Comparison of ENCODE assay signal across 8 cellular contexts in genomic region chr6:112311950-112312547, GRCh38. TPM values are rescaled to one million over a fixed set of nuclear protein-coding genes. Genes with fewer than 3 reads are reported as not detected.
A peak's percentile ranks its signal among the peaks of the same experiment; 100 is the strongest.
DNase-seq lines count a peak whose midpoint lies in the region; ATAC-seq and TF ChIP-seq lines count a peak whose summit lies in the region.

No MANE protein-coding gene starts in this region.

- WGBS in spleen, 5 donors = 27 to 29% (median 28%) methylated on average over 8 of the region's 8 CpGs

- no peak overlapping the region for H3K4me3 Mint-ChIP-seq in CD4-positive, alpha-beta memory T cell

- no peak overlapping the region for H3K27ac Mint-ChIP-seq in CD4-positive, alpha-beta memory T cell

- no peak for TF ChIP-seq POLR2A in spleen (IDR thresholded peaks at IDR 0.05)

- POLR2A ChIA-PET in CD4-positive, alpha-beta memory T cell (lab: Charles Lee; ENCODE audit: partially characterized antibody) = no interaction called here
- POLR2A ChIA-PET in HEK293T (lab: Yijun Ruan, JAX) = no interaction called here

- no peaks in the 10 kb centered on the region for H3K9me3 Mint-ChIP-seq in CD4-positive, alpha-beta memory T cell

- peak in 4 of 5 donors; percentile 20 to 35 (median 25) for DNase-seq in CD4-positive, alpha-beta memory T cell
- DNase-seq in HEK293T (ENCODE audit: extremely low spot score) (peak; percentile 63), RKO (ENCODE audit: low spot score) (peak; percentile 47), fibroblast of pulmonary artery (ENCODE audit: low read depth) (peak; percentile 61), spleen (no peak)
- no peak for DNase-seq in activated CD8-positive, alpha-beta memory T cell treated with anti-CD3 and anti-CD28 coated beads for 24 hours

- H3K4me1 ChIP-seq in CD4-positive, alpha-beta memory T cell (ENCODE audit: insufficient read depth, low read length) = no peaks in the 10 kb centered on the region
- H3K4me1 ChIP-seq in spleen = peaks cover 0 to 10% (median 7%) of the 10 kb centered on the region in 6 donors

- H3K9me3 ChIP-seq in CD4-positive, alpha-beta memory T cell (ENCODE audit: control insufficient read depth in 1 of 2, low read length in 2 of 2) = no peaks in the 10 kb centered on the region
- no peaks in the 10 kb centered on the region for H3K9me3 ChIP-seq in spleen

- no peaks in the 10 kb centered on the region for H3K27me3 ChIP-seq in CD4-positive, alpha-beta memory T cell (ENCODE audit: insufficient read depth, low read length)
- peaks cover 0 to 56% (median 0%) of the 10 kb centered on the region in 7 donors for H3K27me3 ChIP-seq in spleen (replicated peaks in 1 of 7)

- H3K4me3 ChIP-seq in CD4-positive, alpha-beta memory T cell (ENCODE audit: low read length in 2 of 2) = no peak overlapping the region
- no peak overlapping the region for H3K4me3 ChIP-seq in fibroblast of pulmonary artery (replicated peaks; ENCODE audit: low read depth, low read length)
- no peak overlapping the region for H3K4me3 ChIP-seq in spleen

- TF ChIP-seq CTCF in fibroblast of pulmonary artery (IDR thresholded peaks at IDR 0.05; ENCODE audit: low read length, missing control alignments) (peak; percentile 62), spleen (IDR thresholded peaks at IDR 0.05 in 8 of 11, conservative IDR thresholded peaks at IDR 0.05 in 3 of 11) (peak in 9 of 11 experiments; percentile 21 to 57 (median 50))

- ATAC-seq in HG03457 (IDR thresholded peaks at IDR 0.05; ENCODE audit: unreplicated experiment) = no peak
- ATAC-seq in HG02610 (IDR thresholded peaks at IDR 0.05; ENCODE audit: unreplicated experiment) = no peak

- intact Hi-C loops in CD4-positive, alpha-beta memory T cell (cut with micrococcal nuclease) = loop anchor here (1.0 kb wide), 1 partner anchor 132 kb away; no protein-coding TSS in a partner anchor
- intact Hi-C loops in spleen (cut with DNase I; ENCODE audit: low total_unique reads) = loop anchor here (2.0 kb wide), 1 partner anchor 133 kb away; no protein-coding TSS in a partner anchor

- H3K36me3 Mint-ChIP-seq in CD4-positive, alpha-beta memory T cell = no peaks in the 10 kb centered on the region

- CTCF ChIA-PET in CD4-positive, alpha-beta memory T cell (lab: Charles Lee; ENCODE audit: partially characterized antibody) = interaction anchor here (1.0 to 5.2 kb wide), 3 partner anchors 15 to 132 kb away, joined by 3 to 55 read pairs (median 4); no protein-coding TSS in a partner anchor
- CTCF ChIA-PET in HEK293T (lab: Yijun Ruan, JAX) = interaction anchor here (1.2 to 2.5 kb wide), 2 partner anchors 16 to 131 kb away, joined by 8 to 32 read pairs; no protein-coding TSS in a partner anchor

- no peak overlapping the region for H3K27ac ChIP-seq in CD4-positive, alpha-beta memory T cell (ENCODE audit: low read depth, low read length)
- no peak overlapping the region for H3K27ac ChIP-seq in spleen

- no peaks in the 10 kb centered on the region for H3K36me3 ChIP-seq in CD4-positive, alpha-beta memory T cell (ENCODE audit: insufficient read depth, low read length)
- H3K36me3 ChIP-seq in spleen = no peaks in the 10 kb centered on the region

- no peaks in the 10 kb centered on the region for H3K4me1 Mint-ChIP-seq in CD4-positive, alpha-beta memory T cell

- H3K27me3 Mint-ChIP-seq in CD4-positive, alpha-beta memory T cell = peaks cover 9 to 10% of the 10 kb centered on the region in 2 donors

TF ChIP-seq in HEK293T, 16 proteins besides CTCF, POLR2A, EP300 and RAD21:
- no peak for TF ChIP-seq ZNF384 (IDR thresholded peaks at IDR 0.05)
- no peak for TF ChIP-seq CTBP1 (IDR thresholded peaks at IDR 0.05; ENCODE audit: borderline replicate concordance)
- TF ChIP-seq TARDBP (IDR thresholded peaks at IDR 0.05) = no peak
- no peak for TF ChIP-seq L3MBTL2 (conservative IDR thresholded peaks at IDR 0.05)
- TF ChIP-seq SUZ12 (IDR thresholded peaks at IDR 0.05) = no peak
- TF ChIP-seq PKNOX1 (IDR thresholded peaks at IDR 0.05) = no peak
- no peak for TF ChIP-seq ELF4 (IDR thresholded peaks at IDR 0.05)
- no peak for TF ChIP-seq SP1 (IDR thresholded peaks at IDR 0.05)
- TF ChIP-seq ARNT (IDR thresholded peaks at IDR 0.05) = no peak

RNA-seq across cellular contexts. Expression of gene RFPL4B, which starts 35.1 kb away (rescaled TPM):
- total RNA-seq in CD4-positive, alpha-beta memory T cell = not detected
- not detected for polyA plus RNA-seq in CD4-positive, alpha-beta memory T cell
- total RNA-seq in spleen = not detected
- not detected for polyA plus RNA-seq in spleen

RNA-seq across cellular contexts. Expression of gene LAMA4, which starts 57.7 kb away (rescaled TPM):
- total RNA-seq in CD4-positive, alpha-beta memory T cell = not detected
- polyA plus RNA-seq in CD4-positive, alpha-beta memory T cell = not detected
- 1 to 10 TPM; 1.0 to 3.7 (median 3.0) TPM for total RNA-seq in spleen
- polyA plus RNA-seq in spleen = 1 to 10 TPM in 2 of 3 donors, under 1 TPM in 1; 0.76 to 2.5 (median 2.4) TPM

Comparison
In these comparisons a context has a peak if more than half of its experiments do, and no peak if none do; other contexts are left out.
1. DNase-seq: peak in CD4-positive, alpha-beta memory T cell (4 of 5), HEK293T (single experiment), RKO (single experiment) and fibroblast of pulmonary artery (single experiment); none in spleen (single experiment) and activated CD8-positive, alpha-beta memory T cell treated with anti-CD3 and anti-CD28 coated beads for 24 hours (single experiment).